1 cellular context compared by ENCODE assay signal in genomic region chr17:82238562-82239201, GRCh38.
A peak's percentile ranks its signal among the peaks of the same experiment; 100 is the strongest.
TF ChIP-seq lines count a peak whose summit lies in the region.

No MANE protein-coding gene starts in this region.

TF ChIP-seq in endothelial cell of umbilical vein, 7 proteins besides CTCF, POLR2A, EP300 and RAD21:
- TF ChIP-seq MYC (IDR thresholded peaks at IDR 0.05; ENCODE audit: low read depth, low read length) (no peak), MAX (IDR thresholded peaks at IDR 0.05; ENCODE audit: insufficient read depth, insufficient read length) (no peak), POLR2AphosphoS5 (IDR thresholded peaks at IDR 0.05; ENCODE audit: insufficient read depth, low read depth, low read length) (peak; percentile 25), FOS (IDR thresholded peaks at IDR 0.05; ENCODE audit: borderline replicate concordance, insufficient read depth, low read length) (no peak), GATA2 (IDR thresholded peaks at IDR 0.05; ENCODE audit: insufficient read depth, insufficient read length, low read depth, low read length) (no peak), JUN (IDR thresholded peaks at IDR 0.05; ENCODE audit: borderline replicate concordance, insufficient read depth, insufficient read length, low read depth) (no peak), EZH2 (IDR thresholded peaks at IDR 0.05; ENCODE audit: borderline replicate concordance, low read depth, low read length, severe bottlenecking) (no peak)
